Comparison of ENCODE assay signal across 1 cellular context in genomic region chr17:19766421-19767270, GRCh38.
TF ChIP-seq lines count a peak whose summit lies in the region.

No MANE protein-coding gene starts in this region.

TF ChIP-seq in GM12878, 131 proteins besides CTCF, POLR2A, EP300 and RAD21 (continued from another document):
- TF ChIP-seq REST (IDR thresholded peaks at IDR 0.05; ENCODE audit: low read depth, low read length) (no peak), POU2F2 (IDR thresholded peaks at IDR 0.05; ENCODE audit: borderline replicate concordance, low read depth, low read length) (0 out of 3 replicates have a peak, but pooled peaks have one; percentile 53), SMARCA5 (IDR thresholded peaks at IDR 0.05) (0 out of 2 replicates have a peak, but pooled peaks have one; percentile 38), EED (IDR thresholded peaks at IDR 0.05; ENCODE audit: low read depth) (no peak), MEF2A (IDR thresholded peaks at IDR 0.05; ENCODE audit: insufficient read depth, low read depth, low read length) (0 out of 2 replicates have a peak, but pooled peaks have one; percentile 16), ZSCAN29 (IDR thresholded peaks at IDR 0.05) (no peak)
TF ChIP-seq in GM12878: peak in this region for 10.
